ENCODE assay signal across 28 cellular contexts in the genomic region with DNA sequence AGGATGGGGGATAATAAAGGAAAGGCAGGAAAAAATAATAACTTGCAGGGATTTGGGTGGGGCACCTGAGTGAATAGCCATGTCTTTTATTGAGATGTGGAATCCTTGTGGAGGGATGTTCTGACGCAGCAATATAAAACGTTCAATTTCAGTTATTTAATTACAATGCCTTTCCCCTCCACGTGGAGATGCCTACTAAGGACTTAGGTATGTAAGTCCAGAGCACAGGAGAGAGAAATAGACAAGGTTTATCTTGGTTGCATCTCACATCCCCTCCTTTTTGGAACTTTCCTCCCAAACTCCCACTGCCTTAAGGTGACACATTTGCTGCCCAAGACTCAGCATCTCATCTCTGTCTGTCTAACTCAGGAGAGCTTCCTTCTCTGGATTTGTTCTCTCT. TPM values are rescaled to one million over a fixed set of nuclear protein-coding genes. Genes with fewer than 3 reads are reported as not detected.
DNase-seq lines count a peak whose midpoint lies in the region; ATAC-seq, FAIRE-seq and TF ChIP-seq lines count a peak whose summit lies in the region.
"Had no signal": no experiment of that assay in that cellular context is flagged by ENCODE, and none has a peak within 500 bp of the region (broad histone marks: within the 10 kb centered on the region; RNA-seq: fewer than 3 reads in every experiment).

No MANE protein-coding gene starts in this region.

- TF ChIP-seq POLR2A in HCT116 (IDR thresholded peaks at IDR 0.05; ENCODE audit: borderline replicate concordance, extremely low read depth, insufficient read depth, insufficient read length) (no peak), tibial nerve (IDR thresholded peaks at IDR 0.05) (no peak)

- H3K27ac ChIP-seq in HCT116 (ENCODE audit: low read depth, low read length) (no peak overlapping the region), astrocyte (ENCODE audit: low read depth, low read length) (no peak overlapping the region), tibial nerve (no peak overlapping the region)
- H3K27ac ChIP-seq: dorsolateral prefrontal cortex, left ventricle myocardium inferior, pancreas, testis had no signal

- no peaks in the 10 kb centered on the region for H3K27me3 Mint-ChIP-seq in astrocyte (ENCODE audit: low read depth, unreplicated experiment)
- H3K27me3 Mint-ChIP-seq in memory B cell: no peaks in the 10 kb centered on the region
- H3K27me3 Mint-ChIP-seq: activated naive CD8-positive, alpha-beta T cell treated with anti-CD3 and anti-CD28 coated beads, Interleukin-2, amount 50 U/mL, for 24 hours; CD4-positive, alpha-beta memory T cell had no signal

- H3K27ac Mint-ChIP-seq in astrocyte (ENCODE audit: unreplicated experiment) (no peak overlapping the region), memory B cell (peak overlapping the region; percentile 29)
- no peak overlapping the region for H3K27ac Mint-ChIP-seq in activated naive CD4-positive, alpha-beta T cell treated with anti-CD3 and anti-CD28 coated beads, Interleukin-2, amount 50 U/mL, for 72 hours
- H3K27ac Mint-ChIP-seq: activated CD8-positive, alpha-beta T cell treated with anti-CD3 and anti-CD28 coated beads, Interleukin-2, amount 10 ng/mL, durations not matched to agents 7 days and 5 days; activated naive CD8-positive, alpha-beta T cell treated with anti-CD3 and anti-CD28 coated beads, Interleukin-2, amount 50 U/mL, for 24 hours; CD4-positive, alpha-beta memory T cell; nephron progenitor cell had no signal

- H3K4me1 Mint-ChIP-seq in astrocyte (ENCODE audit: low read depth, unreplicated experiment): peaks cover 6% of the 10 kb centered on the region
- H3K4me1 Mint-ChIP-seq in memory B cell: peaks cover 11% of the 10 kb centered on the region
- H3K4me1 Mint-ChIP-seq: CD4-positive, alpha-beta memory T cell had no signal

- no peak for FAIRE-seq in astrocyte (lab: Jason Lieb, UNC)
- FAIRE-seq: pancreas had no signal

- no peaks in the 10 kb centered on the region for H3K79me2 ChIP-seq in HCT116 (ENCODE audit: insufficient read depth, low read length)
- H3K79me2 ChIP-seq in astrocyte (ENCODE audit: insufficient read depth, low read length): no peaks in the 10 kb centered on the region

- H3K9me3 Mint-ChIP-seq in astrocyte (ENCODE audit: unreplicated experiment): no peaks in the 10 kb centered on the region
- H3K9me3 Mint-ChIP-seq in memory B cell: peaks cover 2% of the 10 kb centered on the region
- H3K9me3 Mint-ChIP-seq in activated naive CD4-positive, alpha-beta T cell treated with anti-CD3 and anti-CD28 coated beads, Interleukin-2, amount 50 U/mL, for 72 hours: no peaks in the 10 kb centered on the region
- H3K9me3 Mint-ChIP-seq: CD4-positive, alpha-beta memory T cell; nephron progenitor cell had no signal

- no peak for ATAC-seq in HCT116
- no peak for ATAC-seq in memory B cell (ENCODE audit: low read depth)
- no peak for ATAC-seq in activated naive CD4-positive, alpha-beta T cell treated with anti-CD3 and anti-CD28 coated beads, Interleukin-2, amount 50 U/mL, for 72 hours
- no peak for ATAC-seq in HG02798 (IDR thresholded peaks at IDR 0.05; ENCODE audit: poor library complexity, unreplicated experiment)
- ATAC-seq: activated CD8-positive, alpha-beta T cell treated with anti-CD3 and anti-CD28 coated beads, Interleukin-2, amount 10 ng/mL, durations not matched to agents 7 days and 5 days; pancreas; right cardiac atrium had no signal

- no peaks in the 10 kb centered on the region for H3K9me3 ChIP-seq in HCT116 (ENCODE audit: control insufficient read depth in 1 of 2, insufficient read depth in 1 of 2, low read depth in 1 of 2, low read length in 2 of 2)
- no peaks in the 10 kb centered on the region for H3K9me3 ChIP-seq in astrocyte (ENCODE audit: insufficient read depth, low read depth, low read length)
- peaks cover 0 to 9% (median 0%) of the 10 kb centered on the region in 4 donors for H3K9me3 ChIP-seq in tibial nerve
- H3K9me3 ChIP-seq: pancreas, testis had no signal

- no peak overlapping the region for H3K9ac ChIP-seq in HCT116 (ENCODE audit: low read length)
- no peak overlapping the region for H3K9ac ChIP-seq in astrocyte (ENCODE audit: low read length)

- RAD21 ChIA-PET in HCT116 (lab: Charles Lee; ENCODE audit: low non-redundant PET in 1 of 2, low total read pairs in 2 of 2, uncharacterized antibody in 2 of 2, unreplicated experiment in 2 of 2): no interaction called here

- intact Hi-C loops in HCT116 (cut with micrococcal nuclease): no loop called here

- no TSS peak for BruUV-seq in HCT116 (replicated peaks; lab: Mats Ljungman, UMichigan)

- H3K4me2 ChIP-seq in HCT116 (ENCODE audit: low read length): 0 out of 2 replicates have a peak overlapping the region, but pooled peaks have one; percentile 21
- H3K4me2 ChIP-seq in astrocyte (ENCODE audit: low read length): no peak overlapping the region

- POLR2A ChIA-PET in HCT116 (lab: Charles Lee): no interaction called here

- CTCF ChIA-PET in HCT116 (lab: Charles Lee): no interaction called here

- TF ChIP-seq CTCF in HCT116 (IDR thresholded peaks at IDR 0.05 in 2 of 3, conservative IDR thresholded peaks at IDR 0.05 in 1 of 3; ENCODE audit: borderline replicate concordance in 1 of 3, insufficient read depth in 1 of 3, low read depth in 2 of 3, low read length in 2 of 3) (no peak), astrocyte (IDR thresholded peaks at IDR 0.05; ENCODE audit: insufficient read depth, low read depth, low read length) (no peak), tibial nerve (IDR thresholded peaks at IDR 0.05) (no peak)

- 86 to 88% methylated on average over 3 of the region's 3 CpGs for WGBS in tibial nerve, 2 donors

- H3K4me1 ChIP-seq in HCT116 (ENCODE audit: control insufficient read depth in 1 of 2, insufficient read depth in 2 of 2, low read length in 2 of 2) (peaks cover 0 to 14% of the 10 kb centered on the region in 2 experiments; a peak in 2 of 4 replicates), astrocyte (ENCODE audit: insufficient read depth, low read length) (peaks cover 8% of the 10 kb centered on the region), tibial nerve (no peaks in the 10 kb centered on the region)
- H3K4me1 ChIP-seq: pancreas, testis had no signal

- no peaks in the 10 kb centered on the region for H4K20me1 ChIP-seq in HCT116 (ENCODE audit: insufficient read depth)
- no peaks in the 10 kb centered on the region for H4K20me1 ChIP-seq in astrocyte (ENCODE audit: insufficient read depth, low read length)

- H3K27me3 ChIP-seq in HCT116 (ENCODE audit: insufficient read depth, low read length) (no peaks in the 10 kb centered on the region), astrocyte (ENCODE audit: insufficient read depth, low read length) (no peaks in the 10 kb centered on the region), tibial nerve (no peaks in the 10 kb centered on the region)
- H3K27me3 ChIP-seq: dorsolateral prefrontal cortex, pancreas, testis had no signal

- no peak for TF ChIP-seq RAD21 in HCT116 (IDR thresholded peaks at IDR 0.05; ENCODE audit: low read depth)

- DNase-seq in HCT116 (ENCODE audit: low read depth, low spot score) (no peak), astrocyte (ENCODE audit: low read depth) (peak; percentile 2), memory B cell (ENCODE audit: low spot score in 2 of 2) (no peak), tibial nerve (ENCODE audit: low spot score in 2 of 2) (no peak)
- no peak for DNase-seq in activated naive CD4-positive, alpha-beta T cell treated with anti-CD3 and anti-CD28 coated beads, Interleukin-2, amount 50 U/mL, for 72 hours (ENCODE audit: low spot score in 2 of 2)
- DNase-seq in activated CD8-positive, alpha-beta memory T cell treated with anti-CD3 and anti-CD28 coated beads for 24 hours: no peak
- DNase-seq: activated CD4-positive, alpha-beta T cell treated with anti-CD3 and anti-CD28 coated beads for 1 hour; activated CD8-positive, alpha-beta T cell treated with anti-CD3 and anti-CD28 coated beads, Interleukin-2, amount 10 ng/mL, durations not matched to agents 7 days and 5 days; activated gamma-delta T cell; activated naive CD8-positive, alpha-beta T cell treated with anti-CD3 and anti-CD28 coated beads, Interleukin-2, amount 50 U/mL, for 24 hours; activated T-cell treated with anti-CD3 and anti-CD28 coated beads, Interleukin-2, amount 50 U/mL, for 1 hour; CD4-positive, alpha-beta memory T cell; cerebellar nuclear complex; dorsolateral prefrontal cortex; GF-D8; left ventricle myocardium inferior; NCI-H2081; nephron progenitor cell; pancreas; right cardiac atrium; SHP77 treated with DMSO at 0.1 percent for 48 hours; stimulated activated CD4-positive, alpha-beta T cell treated with anti-CD3 and anti-CD28 coated beads, Interleukin-12 subunit alpha, Interleukin-12 subunit beta, amount 100 ng/mL, for 4 hours; stimulated activated CD4-positive, alpha-beta T cell treated with anti-CD3 and anti-CD28 coated beads, Interleukin-4, amount 100 ng/mL, for 24 hours; stimulated activated naive CD4-positive, alpha-beta T cell; T-helper 1 cell; testis had no signal

- no peak for TF ChIP-seq EP300 in tibial nerve (IDR thresholded peaks at IDR 0.05)

- H3K4me3 Mint-ChIP-seq in astrocyte (ENCODE audit: unreplicated experiment): no peak overlapping the region
- no peak overlapping the region for H3K4me3 Mint-ChIP-seq in memory B cell
- H3K4me3 Mint-ChIP-seq: activated CD8-positive, alpha-beta T cell treated with anti-CD3 and anti-CD28 coated beads, Interleukin-2, amount 10 ng/mL, durations not matched to agents 7 days and 5 days; activated naive CD8-positive, alpha-beta T cell treated with anti-CD3 and anti-CD28 coated beads, Interleukin-2, amount 50 U/mL, for 24 hours; CD4-positive, alpha-beta memory T cell; nephron progenitor cell had no signal

- H3K36me3 Mint-ChIP-seq in astrocyte (ENCODE audit: low read depth, unreplicated experiment) (no peaks in the 10 kb centered on the region), memory B cell (peaks cover 8% of the 10 kb centered on the region)
- H3K36me3 Mint-ChIP-seq in activated naive CD4-positive, alpha-beta T cell treated with anti-CD3 and anti-CD28 coated beads, Interleukin-2, amount 50 U/mL, for 72 hours: no peaks in the 10 kb centered on the region
- H3K36me3 Mint-ChIP-seq: CD4-positive, alpha-beta memory T cell had no signal

- H3K36me3 ChIP-seq in HCT116 (ENCODE audit: control insufficient read depth in 1 of 2, insufficient read depth in 2 of 2, low read length in 2 of 2) (no peaks in the 10 kb centered on the region), astrocyte (ENCODE audit: insufficient read depth, low read length) (no peaks in the 10 kb centered on the region), tibial nerve (no peaks in the 10 kb centered on the region)
- H3K36me3 ChIP-seq: HAP-1, left ventricle myocardium inferior, pancreas had no signal

- H3K9me2 ChIP-seq in HCT116 (ENCODE audit: insufficient read depth): no peaks in the 10 kb centered on the region

- H3K4me3 ChIP-seq in HCT116 (replicated peaks in 1 of 2; ENCODE audit: low read depth in 1 of 2, low read length in 2 of 2) (no peak overlapping the region), astrocyte (ENCODE audit: insufficient read depth, low read depth, low read length) (no peak overlapping the region), tibial nerve (no peak overlapping the region)
- H3K4me3 ChIP-seq: dorsolateral prefrontal cortex, HAP-1, left ventricle myocardium inferior, pancreas, testis had no signal

- H2AFZ ChIP-seq in HCT116 (ENCODE audit: low read depth, low read length, poor library complexity, severe bottlenecking): peak overlapping the region; percentile 31
- peak overlapping the region; percentile 36 for H2AFZ ChIP-seq in astrocyte (ENCODE audit: low read depth, low read length)

RNA-seq across cellular contexts. Expression of gene COL19A1, which starts 52.4 kb away (rescaled TPM):
- not detected for total RNA-seq in HCT116 (2021; ENCODE audit: unreplicated experiment)
- polyA plus RNA-seq in HCT116 (2012): not detected in 2 replicates
- 0.10 and 0.18 TPM in 2 replicates for total RNA-seq in astrocyte
- total RNA-seq in tibial nerve: under 1 TPM in 2 of 4 donors, not detected in 2; under 0.01 to 0.42 TPM
- total RNA-seq in activated naive CD4-positive, alpha-beta T cell treated with anti-CD3 and anti-CD28 coated beads, Interleukin-2, amount 50 U/mL, for 72 hours: under 1 TPM; 0.05 to 0.10 TPM
- total RNA-seq: activated CD8-positive, alpha-beta T cell treated with anti-CD3 and anti-CD28 coated beads, Interleukin-2, amount 10 ng/mL, durations not matched to agents 7 days and 5 days; CD4-positive, alpha-beta memory T cell had no signal
